ENCODE assay signal across 24 cellular contexts in the genomic region with DNA sequence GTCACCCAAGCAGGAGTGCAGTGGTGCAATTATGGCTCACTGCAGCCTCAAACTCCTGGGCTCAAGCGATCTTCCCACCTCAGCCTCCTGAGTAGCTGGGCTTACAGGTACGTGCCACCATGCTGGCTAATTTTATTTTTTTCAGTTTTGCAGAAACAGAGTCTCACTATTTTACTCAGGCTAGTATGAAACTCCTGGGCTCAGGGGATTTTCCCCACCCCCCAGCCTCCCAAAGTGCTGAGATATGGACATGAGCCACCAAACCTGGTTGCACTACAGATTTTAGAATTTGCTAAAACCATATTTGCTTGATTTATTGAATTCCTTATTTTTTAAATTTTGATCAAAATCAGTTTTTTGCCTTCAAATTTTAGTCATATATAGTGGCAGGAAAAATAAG.
"Had no signal": no experiment of that assay in that cellular context is flagged by ENCODE, and none has a peak within 500 bp of the region (broad histone marks: within the 10 kb centered on the region; RNA-seq: fewer than 3 reads in every experiment).

No MANE protein-coding gene starts in this region.

- ATAC-seq: effector memory CD8-positive, alpha-beta T cell; esophagus mucosa; foreskin keratinocyte; gastrocnemius medialis; gastroesophageal sphincter; heart left ventricle; heart right ventricle had no signal

- H3K4me3 ChIP-seq: colonic mucosa, dorsolateral prefrontal cortex, esophagus muscularis mucosa, esophagus squamous epithelium, gastrocnemius medialis, gastroesophageal sphincter, heart left ventricle, heart right ventricle, hepatocyte had no signal

- DNase-seq: colonic mucosa; cortex of kidney; dermis blood vessel endothelial cell; dorsolateral prefrontal cortex; effector CD4-positive, alpha-beta T cell; effector CD8-positive, alpha-beta T cell; effector memory CD4-positive, alpha-beta T cell; effector memory CD8-positive, alpha-beta T cell; endodermal cell; erythroblast; esophagus squamous epithelium; foreskin fibroblast; foreskin keratinocyte; foreskin melanocyte; gastrocnemius medialis; glutamatergic neuron; head of caudate nucleus; heart left ventricle; heart right ventricle had no signal

- H3K27ac ChIP-seq: colonic mucosa, dorsolateral prefrontal cortex, epithelial cell of prostate, esophagus muscularis mucosa, esophagus squamous epithelium, foreskin keratinocyte, gastrocnemius medialis, gastroesophageal sphincter, heart left ventricle, heart right ventricle, hepatocyte had no signal
